In genomic region chr1:223338811-223339746, GRCh38 we compare ENCODE assay signal across 28 cellular contexts. TPM values are rescaled to one million over a fixed set of nuclear protein-coding genes. Genes with fewer than 3 reads are reported as not detected.
DNase-seq lines count a peak whose midpoint lies in the region; ATAC-seq, FAIRE-seq and TF ChIP-seq lines count a peak whose summit lies in the region.
"Had no signal": no experiment of that assay in that cellular context is flagged by ENCODE, and none has a peak within 500 bp of the region (broad histone marks: within the 10 kb centered on the region; RNA-seq: fewer than 3 reads in every experiment).

No MANE protein-coding gene starts in this region.

- H3K27ac ChIP-seq in IMR-90 (ENCODE audit: insufficient read depth, low read length) (no peak overlapping the region), endodermal cell (ENCODE audit: low read depth, low read length) (no peak overlapping the region)
- H3K27ac ChIP-seq: HL-60, WERI-Rb-1 had no signal

- no peaks in the 10 kb centered on the region for H3K9me1 ChIP-seq in IMR-90 (ENCODE audit: insufficient read depth, low read length)

- H3K9me3 Mint-ChIP-seq in nephron progenitor cell (peaks cover 3% of the 10 kb centered on the region), endodermal cell (no peaks in the 10 kb centered on the region)
- H3K9me3 Mint-ChIP-seq: activated naive CD8-positive, alpha-beta T cell treated with anti-CD3 and anti-CD28 coated beads, Interleukin-2, amount 10 ng/mL, durations not matched to agents 7 days and 5 days; activated T-helper 1 cell treated with anti-CD3 and anti-CD28 coated beads, Interleukin-12 subunit alpha, Interleukin-12 subunit beta, Interleukin-2, Interleukin-4 antibody, amounts not matched to agents 30 ng/mL and 10 ng/mL and 1 ng/mL, durations not matched to agents 14 hours and 24 hours and 36 hours; CD8-positive, alpha-beta memory T cell; neural crest cell; T-helper 1 cell treated with Interleukin-12 subunit alpha and Interleukin-12 subunit beta and Interleukin-4 antibody, amounts not matched to agents 30 μg/mL and 1 μg/mL, for 36 hours had no signal

- H2AFZ ChIP-seq in IMR-90 (replicated peaks; ENCODE audit: low read length, poor library complexity): no peak overlapping the region

- H2BK120ac ChIP-seq in IMR-90 (ENCODE audit: low read depth, low read length): no peak overlapping the region

- H3K4me3 Mint-ChIP-seq in nephron progenitor cell: peak overlapping the region; percentile 35
- no peak overlapping the region for H3K4me3 Mint-ChIP-seq in endodermal cell
- H3K4me3 Mint-ChIP-seq: activated naive CD8-positive, alpha-beta T cell treated with anti-CD3 and anti-CD28 coated beads, Interleukin-2, amount 10 ng/mL, durations not matched to agents 7 days and 5 days; activated T-helper 1 cell treated with anti-CD3 and anti-CD28 coated beads, Interleukin-12 subunit alpha, Interleukin-12 subunit beta, Interleukin-2, Interleukin-4 antibody, amounts not matched to agents 30 ng/mL and 10 ng/mL and 1 ng/mL, durations not matched to agents 14 hours and 24 hours and 36 hours; CD8-positive, alpha-beta memory T cell; neural crest cell; T-helper 1 cell treated with Interleukin-12 subunit alpha and Interleukin-12 subunit beta and Interleukin-4 antibody, amounts not matched to agents 30 μg/mL and 1 μg/mL, for 36 hours had no signal

- no peaks in the 10 kb centered on the region for H3K36me3 Mint-ChIP-seq in nephron progenitor cell (ENCODE audit: low read depth)
- no peaks in the 10 kb centered on the region for H3K36me3 Mint-ChIP-seq in endodermal cell (ENCODE audit: low read depth)
- H3K36me3 Mint-ChIP-seq: activated naive CD8-positive, alpha-beta T cell treated with anti-CD3 and anti-CD28 coated beads, Interleukin-2, amount 10 ng/mL, durations not matched to agents 7 days and 5 days had no signal

- no peak overlapping the region for H3K14ac ChIP-seq in IMR-90 (replicated peaks; ENCODE audit: low read depth, low read length)

- H2BK5ac ChIP-seq in IMR-90 (ENCODE audit: low read depth, low read length, poor library complexity, severe bottlenecking): no peak overlapping the region

- in situ Hi-C loops in IMR-90 (cut with MboI; ENCODE audit: low sequenced_read_pairs): no loop called here

- TF ChIP-seq RAD21 in IMR-90 (IDR thresholded peaks at IDR 0.05; ENCODE audit: low read length): no peak

- no peak for FAIRE-seq in H54 (lab: Jason Lieb, UNC)
- FAIRE-seq: H1 had no signal

- no peak overlapping the region for H3K56ac ChIP-seq in IMR-90 (ENCODE audit: extremely low read depth, insufficient read depth, low read length)

- H2BK20ac ChIP-seq in IMR-90 (ENCODE audit: low read depth, low read length): no peak overlapping the region

- peaks cover 23% of the 10 kb centered on the region for H3K27me3 ChIP-seq in IMR-90 (ENCODE audit: control insufficient read depth, insufficient read depth, low read length)
- no peaks in the 10 kb centered on the region for H3K27me3 ChIP-seq in endodermal cell (ENCODE audit: control insufficient read depth, insufficient read depth, low read length, poor library complexity, severe bottlenecking)

- 89% methylated on average over 7 of the region's 12 CpGs; no CpG with 5 or more reads in 1 of the 2 experiments for WGBS in IMR-90 (ENCODE audit: extremely low coverage in 2 of 2, insufficient read length in 1 of 2), 2 experiments
- WGBS in endodermal cell (ENCODE audit: insufficient coverage in 1 of 2, insufficient read length in 1 of 2), 2 experiments: 92 to 93% methylated on average over 7 to 12 of the region's 12 CpGs

- no peak overlapping the region for H2AK9ac ChIP-seq in IMR-90 (replicated peaks; ENCODE audit: low read depth, low read length, poor library complexity)

- no peak overlapping the region for H2BK15ac ChIP-seq in IMR-90 (ENCODE audit: low read depth, low read length)

- no peaks in the 10 kb centered on the region for H3K79me1 ChIP-seq in IMR-90 (ENCODE audit: low read depth in 1 of 2, low read length in 2 of 2)

- peak overlapping the region; percentile 43 for H3K27ac Mint-ChIP-seq in nephron progenitor cell
- no peak overlapping the region for H3K27ac Mint-ChIP-seq in endodermal cell
- H3K27ac Mint-ChIP-seq: activated naive CD8-positive, alpha-beta T cell treated with anti-CD3 and anti-CD28 coated beads, Interleukin-2, amount 10 ng/mL, durations not matched to agents 7 days and 5 days; activated T-helper 1 cell treated with anti-CD3 and anti-CD28 coated beads, Interleukin-12 subunit alpha, Interleukin-12 subunit beta, Interleukin-2, Interleukin-4 antibody, amounts not matched to agents 30 ng/mL and 10 ng/mL and 1 ng/mL, durations not matched to agents 14 hours and 24 hours and 36 hours; T-helper 1 cell treated with Interleukin-12 subunit alpha and Interleukin-12 subunit beta and Interleukin-4 antibody, amounts not matched to agents 30 μg/mL and 1 μg/mL, for 36 hours had no signal

- no peak overlapping the region for H4K5ac ChIP-seq in IMR-90 (ENCODE audit: low read depth, low read length)

- CTCF ChIA-PET in IMR-90 (lab: Yijun Ruan, JAX): no interaction called here

- H3K36me3 ChIP-seq in IMR-90 (ENCODE audit: control insufficient read depth, insufficient read depth, low read length) (no peaks in the 10 kb centered on the region), endodermal cell (ENCODE audit: control insufficient read depth, insufficient read depth, low read length) (no peaks in the 10 kb centered on the region)
- H3K36me3 ChIP-seq: WERI-Rb-1 had no signal

- H3K4ac ChIP-seq in IMR-90 (ENCODE audit: low read depth, low read length): no peak overlapping the region

- H3K4me1 ChIP-seq in IMR-90 (ENCODE audit: control insufficient read depth, insufficient read depth, low read length) (no peaks in the 10 kb centered on the region), endodermal cell (ENCODE audit: control insufficient read depth, insufficient read depth, low read length) (peaks cover 7% of the 10 kb centered on the region)

- H3K23ac ChIP-seq in IMR-90 (ENCODE audit: low read depth, low read length): no peak overlapping the region

- H3K9me3 ChIP-seq in IMR-90 (ENCODE audit: control insufficient read depth, insufficient read depth, low read length) (no peaks in the 10 kb centered on the region), endodermal cell (ENCODE audit: control insufficient read depth, low read length) (no peaks in the 10 kb centered on the region)

- H3K4me3 ChIP-seq in AG10803 (ENCODE audit: low read length): no peak overlapping the region
- no peak overlapping the region for H3K4me3 ChIP-seq in IMR-90 (ENCODE audit: insufficient read depth, low read depth, low read length)
- no peak overlapping the region for H3K4me3 ChIP-seq in endodermal cell (ENCODE audit: low read length)

- H4K8ac ChIP-seq in IMR-90 (ENCODE audit: low read depth in 2 of 2, low read length in 2 of 2): no peak overlapping the region

- H3K9ac ChIP-seq in IMR-90 (ENCODE audit: low read depth, low read length): no peak overlapping the region
- H3K9ac ChIP-seq in endodermal cell (ENCODE audit: extremely low read depth, low read length, poor library complexity, severe bottlenecking): no peak overlapping the region

- TF ChIP-seq CTCF in AG10803 (conservative IDR thresholded peaks at IDR 0.05; ENCODE audit: low read length): no peak
- TF ChIP-seq CTCF in IMR-90 (conservative IDR thresholded peaks at IDR 0.05; ENCODE audit: low read depth, low read length): no peak
- TF ChIP-seq CTCF in nephron progenitor cell (IDR thresholded peaks at IDR 0.05): no peak
- no peak for TF ChIP-seq CTCF in endodermal cell (conservative IDR thresholded peaks at IDR 0.05)

- H3K18ac ChIP-seq in IMR-90 (ENCODE audit: low read depth, low read length): no peak overlapping the region

- dilution Hi-C loops in IMR-90 (cut with HindIII; ENCODE audit: low sequenced_read_pairs, unreplicated experiment): no loop called here

- no peak overlapping the region for H4K91ac ChIP-seq in IMR-90 (ENCODE audit: insufficient read depth, low read depth, low read length)

- TF ChIP-seq POLR2A in IMR-90 (IDR thresholded peaks at IDR 0.05; ENCODE audit: low read depth, low read length) (no peak), H54 (IDR thresholded peaks at IDR 0.05; ENCODE audit: low read depth, low read length) (no peak)

- no peak for ATAC-seq in IMR-90 (ENCODE audit: low read depth)
- ATAC-seq in GM21447 (IDR thresholded peaks at IDR 0.05; ENCODE audit: unreplicated experiment): no peak
- no peak for ATAC-seq in HG03139 (IDR thresholded peaks at IDR 0.05; ENCODE audit: unreplicated experiment)

- intact Hi-C loops in IMR-90 (cut with micrococcal nuclease): no loop called here

- no peak overlapping the region for H3K4me2 ChIP-seq in IMR-90 (ENCODE audit: low read depth, low read length)

- peaks cover 8% of the 10 kb centered on the region for H3K27me3 Mint-ChIP-seq in nephron progenitor cell (ENCODE audit: low read depth, poor library complexity)
- peaks cover 2% of the 10 kb centered on the region for H3K27me3 Mint-ChIP-seq in endodermal cell (ENCODE audit: insufficient read depth)

- no TSS peak for BruUV-seq in IMR-90 (replicated peaks; lab: Mats Ljungman, UMichigan)

- POLR2A ChIA-PET in IMR-90 (lab: Charles Lee; ENCODE audit: unreplicated experiment): no interaction called here

- H4K20me1 ChIP-seq in IMR-90 (ENCODE audit: insufficient read depth, low read length): no peaks in the 10 kb centered on the region

- DNase-seq in AG10803 (ENCODE audit: low read depth): peak; percentile 30
- DNase-seq in IMR-90: peak; percentile 41
- DNase-seq in cerebellum (ENCODE audit: low spot score): peak; percentile 65
- DNase-seq in nephron progenitor cell: no peak
- no peak for DNase-seq in endodermal cell
- no peak for DNase-seq in H54 (ENCODE audit: insufficient read length, low spot score)
- DNase-seq: activated naive CD8-positive, alpha-beta T cell treated with anti-CD3 and anti-CD28 coated beads, Interleukin-2, amount 10 ng/mL, durations not matched to agents 7 days and 5 days; CD8-positive, alpha-beta memory T cell; DND-41; NCI-H187 treated with DMSO at 0.1 percent for 48 hours; NCI-H524 treated with DMSO at 0.1 percent for 48 hours; retina; SIG-M5; stimulated activated naive CD4-positive, alpha-beta T cell had no signal

- H3K4me1 Mint-ChIP-seq in nephron progenitor cell (peaks cover 48% of the 10 kb centered on the region), endodermal cell (peaks cover 23% of the 10 kb centered on the region)
- H3K4me1 Mint-ChIP-seq: activated naive CD8-positive, alpha-beta T cell treated with anti-CD3 and anti-CD28 coated beads, Interleukin-2, amount 10 ng/mL, durations not matched to agents 7 days and 5 days; CD8-positive, alpha-beta memory T cell had no signal

- no peak overlapping the region for H2AK5ac ChIP-seq in IMR-90 (ENCODE audit: low read depth, low read length)

RNA-seq across cellular contexts. Expression of gene SUSD4, which starts 24.9 kb away (rescaled TPM):
- total RNA-seq in IMR-90 (2012; rRNA removed) (1.1 and 2.7 TPM in 2 replicates), cerebellum (25.3 TPM), endodermal cell (under 1 TPM; 0.58 to 0.92 TPM)
- 1.7 and 1.8 TPM in 2 replicates for polyA plus RNA-seq in IMR-90 (2012; rRNA removed)
- polyA plus RNA-seq in IMR-90 (2012; cell fraction: cytosol; rRNA removed): 0.58 and 1.4 TPM in 2 replicates
- 1.2 and 2.2 TPM in 2 replicates for polyA plus RNA-seq in IMR-90 (2012; cell fraction: nucleus; rRNA removed; ENCODE audit: low replicate concordance)
- polyA plus RNA-seq in endodermal cell (2013, experiment 1 of 2): 2.3 TPM
- polyA plus RNA-seq in endodermal cell (2013, experiment 2 of 2): 2.8 TPM
- total RNA-seq: activated CD8-positive, alpha-beta memory T cell treated with anti-CD3 and anti-CD28 coated beads for 36 hours; activated T-helper 1 cell treated with anti-CD3 and anti-CD28 coated beads, Interleukin-12 subunit alpha, Interleukin-12 subunit beta, Interleukin-2, Interleukin-4 antibody, amounts not matched to agents 30 ng/mL and 10 ng/mL and 1 ng/mL, durations not matched to agents 14 hours and 24 hours and 36 hours; mesenteric fat pad had no signal

RNA-seq across cellular contexts. Expression of gene CCDC185, which starts 54.1 kb away (rescaled TPM):
- total RNA-seq in IMR-90 (2012; rRNA removed) (not detected in 2 replicates), cerebellum (not detected), endodermal cell (not detected)
- not detected in 2 replicates for polyA plus RNA-seq in IMR-90 (2012; rRNA removed)
- not detected in 2 replicates for polyA plus RNA-seq in IMR-90 (2012; cell fraction: cytosol; rRNA removed)
- polyA plus RNA-seq in IMR-90 (2012; cell fraction: nucleus; rRNA removed; ENCODE audit: low replicate concordance): not detected in 2 replicates
- not detected for polyA plus RNA-seq in endodermal cell (2013, experiment 1 of 2)
- not detected for polyA plus RNA-seq in endodermal cell (2013, experiment 2 of 2)
- total RNA-seq: activated CD8-positive, alpha-beta memory T cell treated with anti-CD3 and anti-CD28 coated beads for 36 hours; activated naive CD8-positive, alpha-beta T cell treated with anti-CD3 and anti-CD28 coated beads, Interleukin-2, amount 10 ng/mL, durations not matched to agents 7 days and 5 days; activated T-helper 1 cell treated with anti-CD3 and anti-CD28 coated beads, Interleukin-12 subunit alpha, Interleukin-12 subunit beta, Interleukin-2, Interleukin-4 antibody, amounts not matched to agents 30 ng/mL and 10 ng/mL and 1 ng/mL, durations not matched to agents 14 hours and 24 hours and 36 hours; CD8-positive, alpha-beta memory T cell; H1; kidney epithelial cell; mesenteric fat pad; neural crest cell; OCI-LY7; ureter had no signal
- polyA plus RNA-seq: AG04450; CD8-positive, alpha-beta memory T cell; H1 had no signal

Comparison
In these comparisons a context has a peak if more than half of its experiments do, and no peak if none do; other contexts are left out.
1. DNase-seq: peak in AG10803 (single experiment), IMR-90 (single experiment) and cerebellum (single experiment); none in nephron progenitor cell (single experiment), endodermal cell (single experiment) and H54 (single experiment).